In genomic region chr3:50630394-50630793, GRCh38 we compare ENCODE assay signal across 17 cellular contexts. TPM values are rescaled to one million over a fixed set of nuclear protein-coding genes. Genes with fewer than 3 reads are reported as not detected.
DNase-seq lines count a peak whose midpoint lies in the region; ATAC-seq, FAIRE-seq and TF ChIP-seq lines count a peak whose summit lies in the region.
"Had no signal": no experiment of that assay in that cellular context is flagged by ENCODE, and none has a peak within 500 bp of the region (broad histone marks: within the 10 kb centered on the region; RNA-seq: fewer than 3 reads in every experiment).

No MANE protein-coding gene starts in this region.

- peak overlapping the region; percentile 96 to 98 (median 98) for H3K27ac ChIP-seq in gastrocnemius medialis
- H3K27ac ChIP-seq: gastroesophageal sphincter had no signal

- H3K4me3 ChIP-seq in gastrocnemius medialis, result no peak overlapping the region
- H3K4me3 ChIP-seq: gastroesophageal sphincter had no signal

- no peaks in the 10 kb centered on the region for H3K27me3 ChIP-seq in gastrocnemius medialis
- H3K27me3 ChIP-seq: gastroesophageal sphincter had no signal

- no peaks in the 10 kb centered on the region for H3K27me3 Mint-ChIP-seq in activated T-cell treated with anti-CD3 and anti-CD28 coated beads, Interleukin-2, amount 50 U/mL, for 24 hours
- no peaks in the 10 kb centered on the region for H3K27me3 Mint-ChIP-seq in dendritic cell treated with granulocyte-macrophage colony-stimulating factor and Interleukin-4, amounts not matched to agents 40 ng/mL and 50 ng/mL, for 4 days

- DNase-seq in activated T-cell treated with anti-CD3 and anti-CD28 coated beads, Interleukin-2, amount 50 U/mL, for 24 hours, result no peak
- DNase-seq in activated T-cell treated with anti-CD3 and anti-CD28 coated beads for 4 hours, result no peak
- peak; percentile 27 for DNase-seq in NCI-H510A (lab: John Stamatoyannopoulos, UW)
- DNase-seq in gastrocnemius medialis, result peak in 1 of 2 donors; percentile 54
- no peak for DNase-seq in GM12892 (ENCODE audit: insufficient read length)
- DNase-seq in DMS53 treated with DMSO at 0.1 percent for 48 hours (lab: John Stamatoyannopoulos, UW; ENCODE audit: unreplicated experiment), result no peak
- DNase-seq in central memory CD4-positive, alpha-beta T cell, result no peak
- DNase-seq: activated T-cell treated with anti-CD3 and anti-CD28 coated beads, Interleukin-2, amount 50 U/mL, for 72 hours; Caco-2; Kasumi-1; nephron progenitor cell; SHP77; T-helper 9 cell had no signal

- no peaks in the 10 kb centered on the region for H3K9me3 ChIP-seq in gastrocnemius medialis
- H3K9me3 ChIP-seq: Caco-2, gastroesophageal sphincter had no signal

- no peak for FAIRE-seq in GM12892 (lab: Jason Lieb, UNC)
- FAIRE-seq: endothelial cell of umbilical vein, urothelium cell line had no signal

- H3K4me1 Mint-ChIP-seq in activated T-cell treated with anti-CD3 and anti-CD28 coated beads, Interleukin-2, amount 50 U/mL, for 24 hours (ENCODE audit: low read depth), result peaks cover 95% of the 10 kb centered on the region
- peaks cover 98% of the 10 kb centered on the region for H3K4me1 Mint-ChIP-seq in dendritic cell treated with granulocyte-macrophage colony-stimulating factor and Interleukin-4, amounts not matched to agents 40 ng/mL and 50 ng/mL, for 4 days (ENCODE audit: low read depth)

- ATAC-seq in gastrocnemius medialis, result no peak
- ATAC-seq: activated T-cell treated with anti-CD3 and anti-CD28 coated beads, Interleukin-2, amount 50 U/mL, for 72 hours; gastroesophageal sphincter had no signal

- no peaks in the 10 kb centered on the region for H3K36me3 ChIP-seq in gastrocnemius medialis

- peaks cover 93% of the 10 kb centered on the region for H3K36me3 Mint-ChIP-seq in activated T-cell treated with anti-CD3 and anti-CD28 coated beads, Interleukin-2, amount 50 U/mL, for 24 hours (ENCODE audit: low read depth)
- peaks cover 100% of the 10 kb centered on the region for H3K36me3 Mint-ChIP-seq in dendritic cell treated with granulocyte-macrophage colony-stimulating factor and Interleukin-4, amounts not matched to agents 40 ng/mL and 50 ng/mL, for 4 days (ENCODE audit: low read depth)

- TF ChIP-seq POLR2A in gastrocnemius medialis (IDR thresholded peaks at IDR 0.05) (no peak), GM12892 (IDR thresholded peaks at IDR 0.05; ENCODE audit: low read depth, low read length) (no peak)

- no peak for TF ChIP-seq CTCF in gastrocnemius medialis (IDR thresholded peaks at IDR 0.05 in 4 of 5, conservative IDR thresholded peaks at IDR 0.05 in 1 of 5)

- peaks cover 37 to 69% of the 10 kb centered on the region in 2 donors for H3K4me1 ChIP-seq in gastrocnemius medialis
- H3K4me1 ChIP-seq: Caco-2 had no signal

- H3K9me3 Mint-ChIP-seq in activated T-cell treated with anti-CD3 and anti-CD28 coated beads, Interleukin-2, amount 50 U/mL, for 24 hours, result no peaks in the 10 kb centered on the region
- no peaks in the 10 kb centered on the region for H3K9me3 Mint-ChIP-seq in dendritic cell treated with granulocyte-macrophage colony-stimulating factor and Interleukin-4, amounts not matched to agents 40 ng/mL and 50 ng/mL, for 4 days
- H3K9me3 Mint-ChIP-seq: activated T-cell treated with anti-CD3 and anti-CD28 coated beads, Interleukin-2, amount 50 U/mL, for 72 hours; nephron progenitor cell had no signal

- no peak overlapping the region for H3K4me3 Mint-ChIP-seq in activated T-cell treated with anti-CD3 and anti-CD28 coated beads, Interleukin-2, amount 50 U/mL, for 24 hours
- H3K4me3 Mint-ChIP-seq in dendritic cell treated with granulocyte-macrophage colony-stimulating factor and Interleukin-4, amounts not matched to agents 40 ng/mL and 50 ng/mL, for 4 days, result peak overlapping the region; percentile 4
- H3K4me3 Mint-ChIP-seq: nephron progenitor cell had no signal

- in situ Hi-C loops in gastrocnemius medialis (cut with MboI; ENCODE audit: low sequenced_read_pairs in 4 of 4), result no loop called here

- peak overlapping the region; percentile 91 for H3K27ac Mint-ChIP-seq in activated T-cell treated with anti-CD3 and anti-CD28 coated beads, Interleukin-2, amount 50 U/mL, for 24 hours
- peak overlapping the region; percentile 84 for H3K27ac Mint-ChIP-seq in dendritic cell treated with granulocyte-macrophage colony-stimulating factor and Interleukin-4, amounts not matched to agents 40 ng/mL and 50 ng/mL, for 4 days

- intact Hi-C loops in dendritic cell treated with granulocyte-macrophage colony-stimulating factor and Interleukin-4, amounts not matched to agents 40 ng/mL and 50 ng/mL, for 4 days (cut with micrococcal nuclease), result no loop called here
- intact Hi-C loops in gastrocnemius medialis (cut with DNase I; ENCODE audit: low total_unique reads), result no loop called here

RNA-seq across cellular contexts. Expression of gene MAPKAPK3, which starts 13.4 kb away (rescaled TPM):
- total RNA-seq in gastrocnemius medialis, result 100 to 1,000 TPM; 235 to 466 (median 387) TPM
- 9.3 TPM for polyA plus RNA-seq in GM12892 (2012; ENCODE audit: missing spikeins)

RNA-seq across cellular contexts. Expression of gene CISH, which starts 18.8 kb away (rescaled TPM):
- 10 to 100 TPM in 2 of 4 donors, 1 to 10 TPM in 2; 3.3 to 50.5 (median 20.3) TPM for total RNA-seq in gastrocnemius medialis
- 1.3 TPM for polyA plus RNA-seq in GM12892 (2012; ENCODE audit: missing spikeins)

RNA-seq across cellular contexts. Expression of gene DOCK3, which starts 44.3 kb away (rescaled TPM):
- 1 to 10 TPM in 1 of 4 donors, under 1 TPM in 3; 0.61 to 3.1 (median 0.73) TPM for total RNA-seq in gastrocnemius medialis
- polyA plus RNA-seq in GM12892 (2012; ENCODE audit: missing spikeins), result 0.06 TPM
